26 cellular contexts compared by ENCODE assay signal in the genomic region with DNA sequence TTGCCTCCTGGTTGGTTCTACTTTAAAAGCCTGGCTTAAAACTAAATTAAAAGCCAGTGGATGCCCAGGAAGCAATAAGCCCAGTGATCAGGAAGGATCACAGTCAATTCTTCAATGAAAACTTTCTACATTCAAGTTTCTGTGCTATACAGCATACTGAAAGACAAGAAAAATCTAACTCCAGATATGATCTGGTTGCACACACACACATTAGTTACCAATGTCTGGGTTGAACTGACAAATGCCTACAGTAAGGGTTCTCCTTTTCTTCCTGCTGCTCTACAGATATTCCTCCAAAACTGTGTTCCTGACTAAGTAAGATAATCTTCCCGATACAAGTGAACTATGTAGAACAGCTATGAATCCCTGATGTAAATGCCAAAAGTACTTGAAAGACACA.
"Had no signal": no experiment of that assay in that cellular context is flagged by ENCODE, and none has a peak within 500 bp of the region (broad histone marks: within the 10 kb centered on the region; RNA-seq: fewer than 3 reads in every experiment).

No MANE protein-coding gene starts in this region.

- DNase-seq: colonic mucosa; cortex of kidney; effector CD8-positive, alpha-beta T cell; effector memory CD8-positive, alpha-beta T cell; endodermal cell; esophagus squamous epithelium; foreskin fibroblast; foreskin melanocyte; gastrocnemius medialis; glutamatergic neuron; head of caudate nucleus; heart right ventricle; hippocampal formation; left cardiac atrium; left lung; left ventricle myocardium superior; lower lobe of right lung; mesenchymal stem cell; midbrain; naive thymus-derived CD4-positive, alpha-beta T cell had no signal

- ATAC-seq: effector memory CD8-positive, alpha-beta T cell; esophagus mucosa; gastrocnemius medialis; heart right ventricle; left cardiac atrium; left lung; lower lobe of right lung; naive thymus-derived CD4-positive, alpha-beta T cell had no signal

- H3K27ac Mint-ChIP-seq: dendritic cell treated with granulocyte-macrophage colony-stimulating factor and Interleukin-4, amounts not matched to agents 40 ng/mL and 50 ng/mL, for 4 days; effector memory CD8-positive, alpha-beta T cell; endodermal cell had no signal

- H3K4me3 Mint-ChIP-seq: dendritic cell treated with granulocyte-macrophage colony-stimulating factor and Interleukin-4, amounts not matched to agents 40 ng/mL and 50 ng/mL, for 4 days; effector memory CD8-positive, alpha-beta T cell; endodermal cell; naive thymus-derived CD4-positive, alpha-beta T cell had no signal

- FAIRE-seq: endometrium, islet of Langerhans, keratinocyte had no signal

- H3K4me3 ChIP-seq: colonic mucosa, esophagus squamous epithelium, gastrocnemius medialis, heart right ventricle, left lung, lower lobe of right lung had no signal

- H3K4me1 ChIP-seq: colonic mucosa, esophagus squamous epithelium, left lung, lower lobe of right lung had no signal

- H3K27ac ChIP-seq: colonic mucosa, epithelial cell of prostate, esophagus squamous epithelium, gastrocnemius medialis, heart right ventricle, left lung, lower lobe of right lung had no signal

- H3K27me3 Mint-ChIP-seq: dendritic cell treated with granulocyte-macrophage colony-stimulating factor and Interleukin-4, amounts not matched to agents 40 ng/mL and 50 ng/mL, for 4 days; effector memory CD8-positive, alpha-beta T cell; naive thymus-derived CD4-positive, alpha-beta T cell had no signal

- H3K4me1 Mint-ChIP-seq: endodermal cell had no signal

- H3K9me3 Mint-ChIP-seq: dendritic cell treated with granulocyte-macrophage colony-stimulating factor and Interleukin-4, amounts not matched to agents 40 ng/mL and 50 ng/mL, for 4 days; effector memory CD8-positive, alpha-beta T cell; endodermal cell had no signal

- H3K36me3 ChIP-seq: colonic mucosa, esophagus squamous epithelium, gastrocnemius medialis, left lung, lower lobe of right lung had no signal

- H3K27me3 ChIP-seq: colonic mucosa, esophagus squamous epithelium, gastrocnemius medialis, heart right ventricle, left lung had no signal

- H3K9me3 ChIP-seq: colonic mucosa, esophagus squamous epithelium, gastrocnemius medialis, heart right ventricle, left lung, lower lobe of right lung had no signal
